27 cellular contexts compared by ENCODE assay signal in genomic region chr13:92513672-92514071, GRCh38.
"Had no signal": no experiment of that assay in that cellular context is flagged by ENCODE, and none has a peak within 500 bp of the region (broad histone marks: within the 10 kb centered on the region; RNA-seq: fewer than 3 reads in every experiment).

No MANE protein-coding gene starts in this region.

- H3K27ac ChIP-seq: breast epithelium, KMS-11, Peyer's patch had no signal

- DNase-seq: activated CD4-positive, alpha-beta T cell treated with anti-CD3 and anti-CD28 coated beads for 48 hours; activated CD4-positive, alpha-beta T cell treated with anti-CD3 and anti-CD28 coated beads, Interleukin-2, amount 50 U/mL, for 4 hours; activated CD4-positive, CD25-positive, alpha-beta regulatory T cell treated with anti-CD3 and anti-CD28 coated beads, Interleukin-2, amount 50 U/mL, for 72 hours; activated CD8-positive, alpha-beta memory T cell treated with anti-CD3 and anti-CD28 coated beads, Interleukin-2, amount 50 U/mL, for 48 hours; activated CD8-positive, alpha-beta T cell treated with anti-CD3 and anti-CD28 coated beads, Interleukin-2, amount 10 ng/mL, durations not matched to agents 7 days and 5 days; activated naive CD4-positive, alpha-beta T cell; activated T-cell treated with anti-CD3 and anti-CD28 coated beads, Interleukin-2, amount 50 U/mL, for 1 hour; amygdala; central memory CD4-positive, alpha-beta T cell; MG63; MV-4-11; NCI-H1092 treated with DMSO at 0.1 percent for 48 hours; NCI-H1417 treated with DMSO at 0.1 percent for 48 hours; NCI-H1694; NCI-H2029; NCI-H2107; NCI-H2171 treated with DMSO at 0.1 percent for 48 hours; NCI-H226; NCI-H526; NCI-H774; Peyer's patch; SHP77 treated with DMSO at 0.1 percent for 48 hours had no signal

- H3K4me1 Mint-ChIP-seq: IgD-negative memory B cell had no signal

- H3K27me3 Mint-ChIP-seq: activated naive CD8-positive, alpha-beta T cell; IgD-negative memory B cell had no signal

- ATAC-seq: activated CD8-positive, alpha-beta T cell treated with anti-CD3 and anti-CD28 coated beads, Interleukin-2, amount 10 ng/mL, durations not matched to agents 7 days and 5 days had no signal

- H3K27ac Mint-ChIP-seq: activated CD8-positive, alpha-beta T cell treated with anti-CD3 and anti-CD28 coated beads, Interleukin-2, amount 10 ng/mL, durations not matched to agents 7 days and 5 days; activated naive CD8-positive, alpha-beta T cell; IgD-negative memory B cell; T-helper 1 cell treated with Interleukin-12 subunit alpha and Interleukin-12 subunit beta and Interleukin-4 antibody, amounts not matched to agents 30 μg/mL and 1 μg/mL, for 36 hours had no signal

- H3K27me3 ChIP-seq: breast epithelium, MG63, Peyer's patch had no signal

- H3K4me3 Mint-ChIP-seq: activated CD8-positive, alpha-beta T cell treated with anti-CD3 and anti-CD28 coated beads, Interleukin-2, amount 10 ng/mL, durations not matched to agents 7 days and 5 days; activated naive CD8-positive, alpha-beta T cell; IgD-negative memory B cell; T-helper 1 cell treated with Interleukin-12 subunit alpha and Interleukin-12 subunit beta and Interleukin-4 antibody, amounts not matched to agents 30 μg/mL and 1 μg/mL, for 36 hours had no signal

- H3K4me1 ChIP-seq: breast epithelium, Peyer's patch had no signal

- H3K4me3 ChIP-seq: breast epithelium, MG63, Peyer's patch had no signal

- H3K9ac ChIP-seq: KMS-11 had no signal

- H3K36me3 Mint-ChIP-seq: activated naive CD8-positive, alpha-beta T cell; IgD-negative memory B cell had no signal

- H3K9me3 ChIP-seq: MG63 had no signal

- H3K36me3 ChIP-seq: breast epithelium, MG63, Peyer's patch had no signal

- H3K4me2 ChIP-seq: KMS-11 had no signal
